9 cellular contexts compared by ENCODE assay signal in genomic region chr10:112184379-112184778, GRCh38. TPM values are rescaled to one million over a fixed set of nuclear protein-coding genes. Genes with fewer than 3 reads are reported as not detected.
DNase-seq lines count a peak whose midpoint lies in the region; ATAC-seq, FAIRE-seq and TF ChIP-seq lines count a peak whose summit lies in the region.
"Had no signal": no experiment of that assay in that cellular context is flagged by ENCODE, and none has a peak within 500 bp of the region (broad histone marks: within the 10 kb centered on the region; RNA-seq: fewer than 3 reads in every experiment).

No MANE protein-coding gene starts in this region.

- peaks cover 6% of the 10 kb centered on the region for H3K36me3 Mint-ChIP-seq in activated naive CD4-positive, alpha-beta T cell treated with anti-CD3 and anti-CD28 coated beads for 36 hours (ENCODE audit: low read depth)
- peaks cover 9% of the 10 kb centered on the region for H3K36me3 Mint-ChIP-seq in activated T-helper 2 cell treated with anti-CD3 and anti-CD28 coated beads, Interferon-gamma antibody, Interleukin-2, Interleukin-4, amounts not matched to agents 10 μg/mL and 5 μg/mL and 100 μg/mL, durations not matched to agents 14 hours and 24 hours and 36 hours (ENCODE audit: low read depth)
- peaks cover 3% of the 10 kb centered on the region for H3K36me3 Mint-ChIP-seq in type B pancreatic cell

- H3K4me1 ChIP-seq in left lung = peaks cover 8 to 17% of the 10 kb centered on the region in 2 donors

- H3K4me3 Mint-ChIP-seq in activated naive CD4-positive, alpha-beta T cell treated with anti-CD3 and anti-CD28 coated beads for 36 hours = peak overlapping the region; percentile 51
- peak overlapping the region; percentile 13 for H3K4me3 Mint-ChIP-seq in activated T-helper 2 cell treated with anti-CD3 and anti-CD28 coated beads, Interferon-gamma antibody, Interleukin-2, Interleukin-4, amounts not matched to agents 10 μg/mL and 5 μg/mL and 100 μg/mL, durations not matched to agents 14 hours and 24 hours and 36 hours (ENCODE audit: low read depth)
- H3K4me3 Mint-ChIP-seq in type B pancreatic cell = peak overlapping the region; percentile 51

- no peak for ATAC-seq in left lung
- ATAC-seq in GM21723 (IDR thresholded peaks at IDR 0.05; ENCODE audit: unreplicated experiment) = no peak

- intact Hi-C loops in activated naive CD4-positive, alpha-beta T cell treated with anti-CD3 and anti-CD28 coated beads for 36 hours (cut with micrococcal nuclease) = loop anchor here (5.0 kb wide), 1 partner anchor 263 kb away; the partner anchor contains the start of genes VTI1A and ZDHHC6
- intact Hi-C loops in activated T-helper 2 cell treated with anti-CD3 and anti-CD28 coated beads, Interferon-gamma antibody, Interleukin-2, Interleukin-4, amounts not matched to agents 10 μg/mL and 5 μg/mL and 100 μg/mL, durations not matched to agents 14 hours and 24 hours and 36 hours (cut with micrococcal nuclease) = loop anchor here (5.0 kb wide), 1 partner anchor 263 kb away; the partner anchor contains the start of genes VTI1A and ZDHHC6
- intact Hi-C loops in left lung (cut with DNase I) = no loop called here

- TF ChIP-seq POLR2A in GM12892 (IDR thresholded peaks at IDR 0.05; ENCODE audit: low read depth, low read length) = no peak

- H3K27ac Mint-ChIP-seq in activated naive CD4-positive, alpha-beta T cell treated with anti-CD3 and anti-CD28 coated beads for 36 hours = no peak overlapping the region
- H3K27ac Mint-ChIP-seq in activated T-helper 2 cell treated with anti-CD3 and anti-CD28 coated beads, Interferon-gamma antibody, Interleukin-2, Interleukin-4, amounts not matched to agents 10 μg/mL and 5 μg/mL and 100 μg/mL, durations not matched to agents 14 hours and 24 hours and 36 hours = peak overlapping the region; percentile 34
- peak overlapping the region; percentile 29 for H3K27ac Mint-ChIP-seq in type B pancreatic cell

- TF ChIP-seq CTCF in left lung (IDR thresholded peaks at IDR 0.05) (no peak), type B pancreatic cell (conservative IDR thresholded peaks at IDR 0.05) (no peak)

- H3K9me3 Mint-ChIP-seq in activated naive CD4-positive, alpha-beta T cell treated with anti-CD3 and anti-CD28 coated beads for 36 hours = peaks cover 7% of the 10 kb centered on the region
- peaks cover 11% of the 10 kb centered on the region for H3K9me3 Mint-ChIP-seq in activated T-helper 2 cell treated with anti-CD3 and anti-CD28 coated beads, Interferon-gamma antibody, Interleukin-2, Interleukin-4, amounts not matched to agents 10 μg/mL and 5 μg/mL and 100 μg/mL, durations not matched to agents 14 hours and 24 hours and 36 hours
- no peaks in the 10 kb centered on the region for H3K9me3 Mint-ChIP-seq in type B pancreatic cell

- peaks cover 0 to 12% of the 10 kb centered on the region in 2 donors for H3K36me3 ChIP-seq in left lung

- peaks cover 20% of the 10 kb centered on the region for H3K4me1 Mint-ChIP-seq in activated naive CD4-positive, alpha-beta T cell treated with anti-CD3 and anti-CD28 coated beads for 36 hours (ENCODE audit: low read depth)
- H3K4me1 Mint-ChIP-seq in activated T-helper 2 cell treated with anti-CD3 and anti-CD28 coated beads, Interferon-gamma antibody, Interleukin-2, Interleukin-4, amounts not matched to agents 10 μg/mL and 5 μg/mL and 100 μg/mL, durations not matched to agents 14 hours and 24 hours and 36 hours (ENCODE audit: low read depth) = peaks cover 29% of the 10 kb centered on the region
- H3K4me1 Mint-ChIP-seq in type B pancreatic cell (ENCODE audit: unreplicated experiment) = peaks cover 13% of the 10 kb centered on the region

- no peak for FAIRE-seq in GM12892 (lab: Jason Lieb, UNC)
- FAIRE-seq: RCC 7860 had no signal

- H3K9me3 ChIP-seq in left lung = no peaks in the 10 kb centered on the region

- peak overlapping the region; percentile 69 to 85 for H3K4me3 ChIP-seq in left lung

- CTCF ChIA-PET in activated naive CD4-positive, alpha-beta T cell treated with anti-CD3 and anti-CD28 coated beads for 36 hours (lab: Charles Lee) = interaction anchor here (0.8 to 3.2 kb wide), 4 partner anchors 19 to 251 kb away, joined by 3 to 14 read pairs (median 4); no protein-coding TSS in a partner anchor

- H3K27ac ChIP-seq in left lung = peak overlapping the region; percentile 65 to 68

- no peaks in the 10 kb centered on the region for H3K27me3 Mint-ChIP-seq in activated naive CD4-positive, alpha-beta T cell treated with anti-CD3 and anti-CD28 coated beads for 36 hours (ENCODE audit: low read depth)
- peaks cover 9% of the 10 kb centered on the region for H3K27me3 Mint-ChIP-seq in activated T-helper 2 cell treated with anti-CD3 and anti-CD28 coated beads, Interferon-gamma antibody, Interleukin-2, Interleukin-4, amounts not matched to agents 10 μg/mL and 5 μg/mL and 100 μg/mL, durations not matched to agents 14 hours and 24 hours and 36 hours (ENCODE audit: low read depth)
- H3K27me3 Mint-ChIP-seq in type B pancreatic cell = peaks cover 2% of the 10 kb centered on the region

- no peak for DNase-seq in activated naive CD4-positive, alpha-beta T cell treated with anti-CD3 and anti-CD28 coated beads for 36 hours
- no peak for DNase-seq in activated naive CD4-positive, alpha-beta T cell (lab: John Stamatoyannopoulos, UW)
- no peak for DNase-seq in activated T-helper 2 cell treated with anti-CD3 and anti-CD28 coated beads, Interferon-gamma antibody, Interleukin-2, Interleukin-4, amounts not matched to agents 10 μg/mL and 5 μg/mL and 100 μg/mL, durations not matched to agents 14 hours and 24 hours and 36 hours (ENCODE audit: low spot score)
- DNase-seq in left lung = no peak
- DNase-seq in type B pancreatic cell (ENCODE audit: extremely low spot score, unreplicated experiment) = no peak
- DNase-seq in NCI-H128 (lab: John Stamatoyannopoulos, UW; ENCODE audit: unreplicated experiment) = no peak
- no peak for DNase-seq in GM12892 (ENCODE audit: insufficient read length)

- no peaks in the 10 kb centered on the region for H3K27me3 ChIP-seq in left lung

RNA-seq across cellular contexts. Expression of gene GPAM, which starts 0.8 kb away (rescaled TPM):
- 1 to 10 TPM; 7.3 to 8.1 TPM for total RNA-seq in activated naive CD4-positive, alpha-beta T cell treated with anti-CD3 and anti-CD28 coated beads for 36 hours
- total RNA-seq in activated T-helper 2 cell treated with anti-CD3 and anti-CD28 coated beads, Interferon-gamma antibody, Interleukin-2, Interleukin-4, amounts not matched to agents 10 μg/mL and 5 μg/mL and 100 μg/mL, durations not matched to agents 14 hours and 24 hours and 36 hours = 7.3 and 7.7 TPM in 2 replicates
- 10 to 100 TPM; 11.2 to 19.0 TPM for total RNA-seq in left lung
- total RNA-seq in type B pancreatic cell (ENCODE audit: low replicate concordance) = 16.8 and 24.1 TPM in 2 replicates
- 3.5 TPM for polyA plus RNA-seq in GM12892 (2012; ENCODE audit: missing spikeins)

Comparison
In these comparisons a context has a peak if more than half of its experiments do, and no peak if none do; other contexts are left out.
1. intact Hi-C loops: an anchor here in activated naive CD4-positive, alpha-beta T cell treated with anti-CD3 and anti-CD28 coated beads for 36 hours (5.0 kb wide) and activated T-helper 2 cell treated with anti-CD3 and anti-CD28 coated beads, Interferon-gamma antibody, Interleukin-2, Interleukin-4, amounts not matched to agents 10 μg/mL and 5 μg/mL and 100 μg/mL, durations not matched to agents 14 hours and 24 hours and 36 hours (5.0 kb wide); none called in left lung.